ENCODE assay signal across 30 cellular contexts in the genomic region with DNA sequence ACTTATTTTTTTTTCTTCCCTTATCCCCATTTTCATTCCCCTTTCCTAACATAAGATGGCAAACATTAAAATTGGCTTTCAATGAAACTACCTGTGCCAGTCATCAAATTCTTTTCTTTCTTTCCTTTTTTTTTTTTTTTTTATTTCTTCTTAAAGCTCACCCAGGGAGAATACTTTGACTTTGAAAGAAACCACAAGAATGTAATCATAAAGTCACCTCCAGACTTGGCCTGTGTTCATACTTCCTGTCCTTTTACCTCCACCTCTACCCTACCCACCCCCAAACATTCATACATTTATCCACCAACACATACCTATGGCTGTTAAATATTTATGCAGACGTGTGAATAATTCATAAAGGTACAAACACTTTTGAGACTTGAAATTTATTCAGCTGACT.
A peak's percentile ranks its signal among the peaks of the same experiment; 100 is the strongest.
DNase-seq lines count a peak whose midpoint lies in the region; TF ChIP-seq lines count a peak whose summit lies in the region.
"Had no signal": no experiment of that assay in that cellular context is flagged by ENCODE, and none has a peak within 500 bp of the region (broad histone marks: within the 10 kb centered on the region; RNA-seq: fewer than 3 reads in every experiment).

No MANE protein-coding gene starts in this region.

- H3F3A ChIP-seq in PC-9 (ENCODE audit: insufficient read depth, low read depth) = no peaks in the 10 kb centered on the region; the same call in 1 of the 2 replicates

- no peak overlapping the region for H2AFZ ChIP-seq in PC-9
- H2AFZ ChIP-seq in osteoblast (ENCODE audit: low read length) = no peak overlapping the region
- H2AFZ ChIP-seq: GM23248 had no signal

- H3K36me3 Mint-ChIP-seq in activated T-cell treated with anti-CD3 and anti-CD28 coated beads, Interleukin-2, amount 50 U/mL, for 24 hours (ENCODE audit: low read depth) = no peaks in the 10 kb centered on the region
- H3K36me3 Mint-ChIP-seq: activated naive CD8-positive, alpha-beta T cell; CD8-positive, alpha-beta memory T cell; IgD-negative memory B cell; naive B cell had no signal

- no peaks in the 10 kb centered on the region for H3K79me2 ChIP-seq in PC-9 (ENCODE audit: low read depth)
- H3K79me2 ChIP-seq in osteoblast (ENCODE audit: insufficient read depth, low read length) = no peaks in the 10 kb centered on the region

- no peak overlapping the region for H3K27ac Mint-ChIP-seq in activated T-cell treated with anti-CD3 and anti-CD28 coated beads, Interleukin-2, amount 50 U/mL, for 24 hours
- H3K27ac Mint-ChIP-seq: activated naive CD8-positive, alpha-beta T cell; CD8-positive, alpha-beta memory T cell; IgD-negative memory B cell; naive B cell had no signal

- H3K9me3 Mint-ChIP-seq in activated T-cell treated with anti-CD3 and anti-CD28 coated beads, Interleukin-2, amount 50 U/mL, for 24 hours = no peaks in the 10 kb centered on the region
- H3K9me3 Mint-ChIP-seq: CD8-positive, alpha-beta memory T cell; IgD-negative memory B cell; naive B cell had no signal

- intact Hi-C loops in PC-9 (cut with micrococcal nuclease; ENCODE audit: unreplicated experiment) = loop anchor here (2.0 kb wide), 1 partner anchor 959 kb away; no protein-coding TSS in a partner anchor

- BruUV-seq in PC-9 (replicated peaks; lab: Mats Ljungman, UMichigan) = no TSS peak

- H3K4me3 ChIP-seq in PC-9 (0 out of 2 replicates have a peak overlapping the region, but pooled peaks have one; percentile 13), epithelial cell of esophagus (ENCODE audit: low read length) (no peak overlapping the region), osteoblast (ENCODE audit: insufficient read depth, low read length) (no peak overlapping the region)
- H3K4me3 ChIP-seq: GM23248, left ventricle myocardium inferior, tibial artery had no signal

- no peak overlapping the region for H3K4me3 Mint-ChIP-seq in activated T-cell treated with anti-CD3 and anti-CD28 coated beads, Interleukin-2, amount 50 U/mL, for 24 hours
- H3K4me3 Mint-ChIP-seq: activated naive CD8-positive, alpha-beta T cell; CD8-positive, alpha-beta memory T cell; IgD-negative memory B cell; naive B cell had no signal

- TF ChIP-seq CTCF in PC-9 (conservative IDR thresholded peaks at IDR 0.05) (no peak), epithelial cell of esophagus (IDR thresholded peaks at IDR 0.05; ENCODE audit: insufficient read depth, low read depth, low read length, missing control alignments) (no peak), osteoblast (IDR thresholded peaks at IDR 0.05; ENCODE audit: extremely low read depth, low read depth, low read length) (no peak)

- DNase-seq in HT1080 (ENCODE audit: low read depth) (peak; percentile 20), PC-9 (peak; percentile 22 to 85), epithelial cell of esophagus (ENCODE audit: low read depth) (peak; percentile 24), osteoblast (ENCODE audit: insufficient read length, low spot score, missing footprints) (peak; percentile 27), NCI-H510A (lab: John Stamatoyannopoulos, UW) (no peak), HCEC 1CT (no peak), EL (no peak)
- DNase-seq in activated T-cell treated with anti-CD3 and anti-CD28 coated beads, Interleukin-2, amount 50 U/mL, for 24 hours = no peak
- DNase-seq: ACHN; activated T-cell treated with anti-CD3 and anti-CD28 coated beads for 4 hours; anterior cingulate cortex; BE2C; CD8-positive, alpha-beta memory T cell; DMS 273 treated with DMSO at 0.1 percent for 48 hours; effector CD4-positive, alpha-beta T cell; GM23248; left ventricle myocardium inferior; midbrain; naive B cell; NCI-H1105; NCI-H187 treated with DMSO at 0.1 percent for 48 hours; NCI-H526; NK-92 treated with Interleukin-12 subunit alpha and Interleukin-12 subunit beta, amount 100 ng/mL, for 24 hours; posterior cingulate gyrus; SIG-M5; stimulated activated CD4-positive, alpha-beta T cell treated with anti-CD3 and anti-CD28 coated beads, Interleukin-12 subunit alpha, Interleukin-12 subunit beta, amount 100 ng/mL, for 4 hours; stimulated activated CD4-positive, alpha-beta T cell treated with anti-CD3 and anti-CD28 coated beads, Interleukin-4, amount 100 ng/mL, for 1 hour; tibial artery had no signal

- H3K9me3 ChIP-seq in PC-9 (ENCODE audit: insufficient read depth, low read depth) (0 out of 2 replicates have a peak, but pooled peaks cover 3% of the 10 kb centered on the region), osteoblast (ENCODE audit: low read depth, low read length) (no peaks in the 10 kb centered on the region)
- H3K9me3 ChIP-seq: BE2C, left ventricle myocardium inferior, tibial artery had no signal

- H3K4me1 ChIP-seq in PC-9 (replicated peaks; ENCODE audit: insufficient read depth) (peaks cover 40% of the 10 kb centered on the region), osteoblast (ENCODE audit: insufficient read depth, low read length) (no peaks in the 10 kb centered on the region)
- H3K4me1 ChIP-seq: BE2C, left ventricle myocardium inferior, tibial artery had no signal

- H4K20me1 ChIP-seq in PC-9 (ENCODE audit: insufficient read depth) = no peaks in the 10 kb centered on the region
- H4K20me1 ChIP-seq in osteoblast (ENCODE audit: insufficient read depth, low read length) = no peaks in the 10 kb centered on the region

- no peaks in the 10 kb centered on the region for H3K9me2 ChIP-seq in PC-9 (ENCODE audit: insufficient read depth)

- CTCF ChIA-PET in PC-9 (lab: Charles Lee) = interaction anchor here (0.6 kb wide), 1 partner anchor 225 kb away, joined by 7 read pairs; no protein-coding TSS in a partner anchor

- H3K36me3 ChIP-seq in PC-9 (ENCODE audit: low read depth) = no peaks in the 10 kb centered on the region
- no peaks in the 10 kb centered on the region for H3K36me3 ChIP-seq in osteoblast (ENCODE audit: insufficient read depth, low read length)
- H3K36me3 ChIP-seq: BE2C, left ventricle myocardium inferior, tibial artery had no signal

- H3K27me3 Mint-ChIP-seq in activated T-cell treated with anti-CD3 and anti-CD28 coated beads, Interleukin-2, amount 50 U/mL, for 24 hours = peaks cover 54% of the 10 kb centered on the region

- H3K4me1 Mint-ChIP-seq in activated T-cell treated with anti-CD3 and anti-CD28 coated beads, Interleukin-2, amount 50 U/mL, for 24 hours (ENCODE audit: low read depth) = no peaks in the 10 kb centered on the region
- H3K4me1 Mint-ChIP-seq: CD8-positive, alpha-beta memory T cell; IgD-negative memory B cell; naive B cell had no signal

- POLR2A ChIA-PET in PC-9 (lab: Charles Lee; ENCODE audit: unreplicated experiment) = interaction anchor here (0.6 to 0.8 kb wide), 2 partner anchors 19 to 471 kb away, joined by 3 to 8 read pairs; no protein-coding TSS in a partner anchor

- H3K4me2 ChIP-seq in PC-9 (peak overlapping the region; percentile 43), osteoblast (ENCODE audit: insufficient read depth, low read length) (no peak overlapping the region)

- no peaks in the 10 kb centered on the region for H3K27me3 ChIP-seq in PC-9 (ENCODE audit: insufficient read depth, low read depth)
- no peaks in the 10 kb centered on the region for H3K27me3 ChIP-seq in osteoblast (ENCODE audit: insufficient read depth, low read length)
- H3K27me3 ChIP-seq: BE2C, tibial artery had no signal

- H3K27ac ChIP-seq in PC-9 (peak overlapping the region; percentile 54), osteoblast (ENCODE audit: low read depth, low read length) (no peak overlapping the region)
- H3K27ac ChIP-seq: GM23248, left ventricle myocardium inferior, tibial artery had no signal

Comparison
In these comparisons a context has a peak if more than half of its experiments do, and no peak if none do; other contexts are left out.
1. DNase-seq: peak in HT1080 (single experiment), PC-9 (2 of 2), epithelial cell of esophagus (single experiment) and osteoblast (single experiment); none in NCI-H510A (single experiment), activated T-cell treated with anti-CD3 and anti-CD28 coated beads, Interleukin-2, amount 50 U/mL, for 24 hours (single experiment), HCEC 1CT (single experiment) and EL (single experiment).